Comparison of ENCODE assay signal across 8 cellular contexts in genomic region chr11:1572200-1573076, GRCh38. TPM values are rescaled to one million over a fixed set of nuclear protein-coding genes. Genes with fewer than 3 reads are reported as not detected.
DNase-seq lines count a peak whose midpoint lies in the region; ATAC-seq and TF ChIP-seq lines count a peak whose summit lies in the region.

DUSP8 (minus strand) TSS chr11:1572271; CDS start chr11:1565826, 6,445 bp downstream.

- H3K79me2 ChIP-seq in OCI-LY3 (ENCODE audit: low read length): 0 out of 2 replicates have a peak, but pooled peaks cover 5% of the 10 kb centered on the region

- H3K36me3 ChIP-seq in OCI-LY3 (replicated peaks; ENCODE audit: low read depth, low read length): no peaks in the 10 kb centered on the region

- peak; percentile 64 for ATAC-seq in GM18867 (IDR thresholded peaks at IDR 0.05; ENCODE audit: unreplicated experiment)
- peak; percentile 64 to 68 for ATAC-seq in activated T-cell treated with anti-CD3 and anti-CD28 coated beads, Interleukin-2, amount 50 U/mL, for 4 hours

- H3K4me3 Mint-ChIP-seq in activated T-cell treated with anti-CD3 and anti-CD28 coated beads, Interleukin-2, amount 50 U/mL, for 4 hours: peak within 1 kb of the TSS; percentile 75

- peak within 1 kb of the TSS; percentile 56; the same call in 1 of the 2 replicates for H2AFZ ChIP-seq in OCI-LY3 (ENCODE audit: low read depth, low read length)

- H3K36me3 Mint-ChIP-seq in activated T-cell treated with anti-CD3 and anti-CD28 coated beads, Interleukin-2, amount 50 U/mL, for 4 hours (ENCODE audit: insufficient read depth): no peaks in the 10 kb centered on the region

- peaks cover 19% of the 10 kb centered on the region for H3K4me1 Mint-ChIP-seq in activated T-cell treated with anti-CD3 and anti-CD28 coated beads, Interleukin-2, amount 50 U/mL, for 4 hours (ENCODE audit: low read depth)

- DNase-seq in HT1080 (ENCODE audit: low read depth) (peak; percentile 69), epithelial cell of proximal tubule (ENCODE audit: low read depth) (no peak)
- peak; percentile 96 for DNase-seq in activated T-cell treated with anti-CD3 and anti-CD28 coated beads, Interleukin-2, amount 50 U/mL, for 4 hours
- peak; percentile 81 for DNase-seq in stimulated activated CD8-positive, alpha-beta memory T cell treated with anti-CD3 and anti-CD28 coated beads, Interleukin-15, amount 100 ng/mL, for 24 hours (ENCODE audit: low read depth)

- peak within 1 kb of the TSS; percentile 93 for H3K4me3 ChIP-seq in OCI-LY3 (ENCODE audit: low read length)
- H3K4me3 ChIP-seq in epithelial cell of proximal tubule (ENCODE audit: low read depth, low read length): peak within 1 kb of the TSS; percentile 60
- H3K4me3 ChIP-seq in mononuclear cell (ENCODE audit: low read length): peak within 1 kb of the TSS; percentile 35

- peaks cover 13% of the 10 kb centered on the region for H3K4me1 ChIP-seq in OCI-LY3 (ENCODE audit: low read length)
- H3K4me1 ChIP-seq in mononuclear cell (ENCODE audit: insufficient read depth, low read length): peaks cover 25% of the 10 kb centered on the region

- H3K9me3 ChIP-seq in OCI-LY3 (ENCODE audit: insufficient read depth, low read length) (no peaks in the 10 kb centered on the region), mononuclear cell (ENCODE audit: low read depth, low read length) (no peaks in the 10 kb centered on the region)

- peak within 1 kb of the TSS; percentile 98 for H3K4me2 ChIP-seq in OCI-LY3 (ENCODE audit: low read length)

- H3K27ac ChIP-seq in 22Rv1 (peak within 1 kb of the TSS; percentile 94), OCI-LY3 (ENCODE audit: low read length) (no peak within 1 kb of the TSS)

- H3K27me3 Mint-ChIP-seq in activated T-cell treated with anti-CD3 and anti-CD28 coated beads, Interleukin-2, amount 50 U/mL, for 4 hours (ENCODE audit: low read depth): peaks cover 2% of the 10 kb centered on the region

- peaks cover 29% of the 10 kb centered on the region for H4K20me1 ChIP-seq in OCI-LY3 (ENCODE audit: insufficient read depth, low read length)

- no peaks in the 10 kb centered on the region for H3K9me3 Mint-ChIP-seq in activated T-cell treated with anti-CD3 and anti-CD28 coated beads, Interleukin-2, amount 50 U/mL, for 4 hours

- H3K9ac ChIP-seq in OCI-LY3 (ENCODE audit: low read length): peak within 1 kb of the TSS; percentile 83

- H3K27me3 ChIP-seq in OCI-LY3 (ENCODE audit: low read depth, low read length) (peaks cover 15% of the 10 kb centered on the region), mononuclear cell (ENCODE audit: insufficient read depth, low read length) (peaks cover 30% of the 10 kb centered on the region)

- TF ChIP-seq CTCF in 22Rv1 (IDR thresholded peaks at IDR 0.05) (no peak), OCI-LY3 (IDR thresholded peaks at IDR 0.05; ENCODE audit: low read depth, low read length) (no peak), epithelial cell of proximal tubule (conservative IDR thresholded peaks at IDR 0.05; ENCODE audit: low read depth, low read length) (no peak)

RNA-seq across cellular contexts. Expression of gene DUSP8, which starts in this region (rescaled TPM):
- 0.07 and 0.40 TPM in 2 replicates for total RNA-seq in HT1080 (2014; rRNA removed; shearing (Covaris generic))
- polyA plus RNA-seq in HT1080 (2015; cell fraction: cytosol; rRNA removed): 2.4 and 3.1 TPM in 2 replicates
- 3.3 and 3.4 TPM in 2 replicates for polyA plus RNA-seq in HT1080 (2015; cell fraction: nucleus; rRNA removed)
- 1 to 10 TPM; 5.4 to 6.0 (median 5.7) TPM for total RNA-seq in activated T-cell treated with anti-CD3 and anti-CD28 coated beads, Interleukin-2, amount 50 U/mL, for 4 hours
- 9.7 and 13.1 TPM in 2 replicates for total RNA-seq in epithelial cell of proximal tubule
- 12.5 TPM for total RNA-seq in mononuclear cell

Comparison
In these comparisons a context has a peak if more than half of its experiments do, and no peak if none do; other contexts are left out.
1. H3K4me3 ChIP-seq: peak in every context shown above with its lines; median percentile 93 in OCI-LY3; 60 in epithelial cell of proximal tubule; 35 in mononuclear cell.